Comparison of ENCODE assay signal across 13 cellular contexts in genomic region chr10:80158126-80158525, GRCh38. TPM values are rescaled to one million over a fixed set of nuclear protein-coding genes. Genes with fewer than 3 reads are reported as not detected.
DNase-seq lines count a peak whose midpoint lies in the region; ATAC-seq and TF ChIP-seq lines count a peak whose summit lies in the region.
"Had no signal": no experiment of that assay in that cellular context is flagged by ENCODE, and none has a peak within 500 bp of the region (broad histone marks: within the 10 kb centered on the region; RNA-seq: fewer than 3 reads in every experiment).

No MANE protein-coding gene starts in this region.

- no peak for TF ChIP-seq CTCF in activated CD8-positive, alpha-beta T cell treated with anti-CD3 and anti-CD28 coated beads for 36 hours (IDR thresholded peaks at IDR 0.05)
- no peak for TF ChIP-seq CTCF in coronary artery (IDR thresholded peaks at IDR 0.05)
- no peak for TF ChIP-seq CTCF in tibial nerve (IDR thresholded peaks at IDR 0.05)
- no peak for TF ChIP-seq CTCF in CD14-positive monocyte (IDR thresholded peaks at IDR 0.05)

- H3K4me3 Mint-ChIP-seq in activated CD8-positive, alpha-beta T cell treated with anti-CD3 and anti-CD28 coated beads for 36 hours, result no peak overlapping the region
- no peak overlapping the region for H3K4me3 Mint-ChIP-seq in activated CD8-positive, alpha-beta T cell treated with anti-CD3 and anti-CD28 coated beads, Interleukin-2, amount 10 ng/mL, durations not matched to agents 7 days and 5 days
- H3K4me3 Mint-ChIP-seq in naive thymus-derived CD4-positive, alpha-beta T cell, result peak overlapping the region in 1 of 10 donors; percentile 9
- H3K4me3 Mint-ChIP-seq in CD14-positive monocyte, result no peak overlapping the region

- TF ChIP-seq POLR2A in tibial nerve (IDR thresholded peaks at IDR 0.05), result no peak

- intact Hi-C loops in activated CD8-positive, alpha-beta T cell treated with anti-CD3 and anti-CD28 coated beads for 36 hours (cut with micrococcal nuclease), result no loop called here
- intact Hi-C loops in naive thymus-derived CD4-positive, alpha-beta T cell (cut with micrococcal nuclease), result no loop called here
- intact Hi-C loops in CD14-positive monocyte (cut with micrococcal nuclease), result loop anchor here in 1 of 2 donors (5.0 kb wide), 1 partner anchor 44 kb away; no protein-coding TSS in a partner anchor

- H3K4me3 ChIP-seq in coronary artery, result no peak overlapping the region
- H3K4me3 ChIP-seq in naive thymus-derived CD4-positive, alpha-beta T cell (ENCODE audit: low read length), result no peak overlapping the region
- no peak overlapping the region for H3K4me3 ChIP-seq in tibial nerve

- no peak for DNase-seq in activated CD8-positive, alpha-beta T cell treated with anti-CD3 and anti-CD28 coated beads for 36 hours
- no peak for DNase-seq in activated CD8-positive, alpha-beta T cell treated with anti-CD3 and anti-CD28 coated beads, Interleukin-2, amount 10 ng/mL, durations not matched to agents 7 days and 5 days
- DNase-seq in coronary artery (ENCODE audit: low spot score) (no peak), tibial nerve (ENCODE audit: low spot score in 2 of 2) (no peak), CD14-positive monocyte (ENCODE audit: low spot score) (no peak)
- no peak for DNase-seq in naive thymus-derived CD4-positive, alpha-beta T cell
- DNase-seq: activated CD8-positive, alpha-beta memory T cell treated with anti-CD3 and anti-CD28 coated beads, Interleukin-2, amount 50 U/mL, for 48 hours; NCI-H1092; stimulated activated CD4-positive, alpha-beta T cell treated with anti-CD3 and anti-CD28 coated beads, Interleukin-12 subunit alpha, Interleukin-12 subunit beta, amount 100 ng/mL, for 4 hours had no signal

- peak overlapping the region; percentile 86 to 95 for H3K27ac ChIP-seq in coronary artery
- H3K27ac ChIP-seq in naive thymus-derived CD4-positive, alpha-beta T cell (ENCODE audit: low read depth, low read length), result no peak overlapping the region
- peak overlapping the region in 3 of 4 donors; percentile 21 to 77 (median 71) for H3K27ac ChIP-seq in tibial nerve

- H3K27me3 ChIP-seq in naive thymus-derived CD4-positive, alpha-beta T cell (ENCODE audit: control insufficient read depth in 2 of 2, insufficient read depth in 2 of 2, low read length in 2 of 2), result no peaks in the 10 kb centered on the region
- no peaks in the 10 kb centered on the region for H3K27me3 ChIP-seq in tibial nerve

- H3K9me3 Mint-ChIP-seq in activated CD8-positive, alpha-beta T cell treated with anti-CD3 and anti-CD28 coated beads for 36 hours, result no peaks in the 10 kb centered on the region
- H3K9me3 Mint-ChIP-seq in activated CD8-positive, alpha-beta T cell treated with anti-CD3 and anti-CD28 coated beads, Interleukin-2, amount 10 ng/mL, durations not matched to agents 7 days and 5 days (ENCODE audit: insufficient read depth), result no peaks in the 10 kb centered on the region
- no peaks in the 10 kb centered on the region for H3K9me3 Mint-ChIP-seq in naive thymus-derived CD4-positive, alpha-beta T cell
- peaks cover 0 to 2% (median 0%) of the 10 kb centered on the region in 7 donors for H3K9me3 Mint-ChIP-seq in CD14-positive monocyte

- POLR2A ChIA-PET in activated CD8-positive, alpha-beta T cell treated with anti-CD3 and anti-CD28 coated beads for 36 hours (lab: Charles Lee), result interaction anchor here (0.6 kb wide), 1 partner anchor 27 kb away, joined by 3 read pairs; no protein-coding TSS in a partner anchor
- POLR2A ChIA-PET in activated CD8-positive, alpha-beta T cell treated with anti-CD3 and anti-CD28 coated beads, Interleukin-2, amount 10 ng/mL, durations not matched to agents 7 days and 5 days (lab: Charles Lee), result no interaction called here
- POLR2A ChIA-PET in naive thymus-derived CD4-positive, alpha-beta T cell (lab: Charles Lee), result interaction anchor here (1.0 kb wide), 1 partner anchor 30 kb away, joined by 3 read pairs; no protein-coding TSS in a partner anchor

- H3K36me3 ChIP-seq in naive thymus-derived CD4-positive, alpha-beta T cell (ENCODE audit: control insufficient read depth in 2 of 3, insufficient read depth in 3 of 3, low read length in 3 of 3), result peaks cover 10 to 100% (median 47%) of the 10 kb centered on the region in 3 experiments
- peaks cover 0 to 93% (median 25%) of the 10 kb centered on the region in 3 donors for H3K36me3 ChIP-seq in tibial nerve

- no peak for TF ChIP-seq EP300 in tibial nerve (IDR thresholded peaks at IDR 0.05)

- H3K9me3 ChIP-seq in naive thymus-derived CD4-positive, alpha-beta T cell (ENCODE audit: control insufficient read depth in 2 of 3, low read length in 3 of 3), result no peaks in the 10 kb centered on the region
- no peaks in the 10 kb centered on the region for H3K9me3 ChIP-seq in tibial nerve

- CTCF ChIA-PET in activated CD8-positive, alpha-beta T cell treated with anti-CD3 and anti-CD28 coated beads for 36 hours (lab: Charles Lee), result interaction anchor here (1.4 kb wide), 1 partner anchor 11 kb away, joined by 3 read pairs; no protein-coding TSS in a partner anchor
- CTCF ChIA-PET in activated CD8-positive, alpha-beta T cell treated with anti-CD3 and anti-CD28 coated beads, Interleukin-2, amount 10 ng/mL, durations not matched to agents 7 days and 5 days (lab: Charles Lee), result interaction anchor here (0.9 kb wide), 1 partner anchor 220 kb away, joined by 5 read pairs; no protein-coding TSS in a partner anchor
- CTCF ChIA-PET in naive thymus-derived CD4-positive, alpha-beta T cell (lab: Charles Lee), result interaction anchor here (1.1 kb wide), 1 partner anchor 64 kb away, joined by 3 read pairs; no protein-coding TSS in a partner anchor

- H3K36me3 Mint-ChIP-seq in activated CD8-positive, alpha-beta T cell treated with anti-CD3 and anti-CD28 coated beads for 36 hours (ENCODE audit: low read depth), result peaks cover 81% of the 10 kb centered on the region
- H3K36me3 Mint-ChIP-seq in activated CD8-positive, alpha-beta T cell treated with anti-CD3 and anti-CD28 coated beads, Interleukin-2, amount 10 ng/mL, durations not matched to agents 7 days and 5 days (ENCODE audit: low read depth), result peaks cover 87% of the 10 kb centered on the region
- H3K36me3 Mint-ChIP-seq in naive thymus-derived CD4-positive, alpha-beta T cell, result peaks cover 25 to 80% (median 50%) of the 10 kb centered on the region in 5 donors
- H3K36me3 Mint-ChIP-seq in CD14-positive monocyte, result peaks cover 99 to 100% of the 10 kb centered on the region in 2 donors

- WGBS in tibial nerve, 2 donors, result 71 to 73% methylated on average over 5 of the region's 5 CpGs

- no peaks in the 10 kb centered on the region for H3K4me1 ChIP-seq in naive thymus-derived CD4-positive, alpha-beta T cell (ENCODE audit: control insufficient read depth in 2 of 2, insufficient read depth in 2 of 2, low read length in 2 of 2)
- H3K4me1 ChIP-seq in tibial nerve, result peaks cover 0 to 78% (median 18%) of the 10 kb centered on the region in 4 donors

- H3K27me3 Mint-ChIP-seq in activated CD8-positive, alpha-beta T cell treated with anti-CD3 and anti-CD28 coated beads for 36 hours, result no peaks in the 10 kb centered on the region
- H3K27me3 Mint-ChIP-seq in activated CD8-positive, alpha-beta T cell treated with anti-CD3 and anti-CD28 coated beads, Interleukin-2, amount 10 ng/mL, durations not matched to agents 7 days and 5 days (ENCODE audit: low read depth), result no peaks in the 10 kb centered on the region
- no peaks in the 10 kb centered on the region for H3K27me3 Mint-ChIP-seq in naive thymus-derived CD4-positive, alpha-beta T cell
- no peaks in the 10 kb centered on the region for H3K27me3 Mint-ChIP-seq in CD14-positive monocyte (ENCODE audit: low read depth in 3 of 3)

- no peak for ATAC-seq in activated CD8-positive, alpha-beta T cell treated with anti-CD3 and anti-CD28 coated beads for 36 hours
- no peak for ATAC-seq in activated CD8-positive, alpha-beta T cell treated with anti-CD3 and anti-CD28 coated beads, Interleukin-2, amount 10 ng/mL, durations not matched to agents 7 days and 5 days
- ATAC-seq in naive thymus-derived CD4-positive, alpha-beta T cell, result no peak
- ATAC-seq in HG02981 (IDR thresholded peaks at IDR 0.05; ENCODE audit: unreplicated experiment) (no peak), esophagus mucosa (no peak)

- peak overlapping the region; percentile 47 for H3K27ac Mint-ChIP-seq in activated CD8-positive, alpha-beta T cell treated with anti-CD3 and anti-CD28 coated beads for 36 hours
- H3K27ac Mint-ChIP-seq in activated CD8-positive, alpha-beta T cell treated with anti-CD3 and anti-CD28 coated beads, Interleukin-2, amount 10 ng/mL, durations not matched to agents 7 days and 5 days, result no peak overlapping the region
- peak overlapping the region in 6 of 9 donors; percentile 32 to 59 (median 48) for H3K27ac Mint-ChIP-seq in naive thymus-derived CD4-positive, alpha-beta T cell
- H3K27ac Mint-ChIP-seq in CD14-positive monocyte, result peak overlapping the region in 2 of 7 donors; percentile 58 to 70

- H3K4me1 Mint-ChIP-seq in activated CD8-positive, alpha-beta T cell treated with anti-CD3 and anti-CD28 coated beads for 36 hours (ENCODE audit: low read depth), result peaks cover 10% of the 10 kb centered on the region
- peaks cover 10% of the 10 kb centered on the region for H3K4me1 Mint-ChIP-seq in activated CD8-positive, alpha-beta T cell treated with anti-CD3 and anti-CD28 coated beads, Interleukin-2, amount 10 ng/mL, durations not matched to agents 7 days and 5 days (ENCODE audit: low read depth)
- H3K4me1 Mint-ChIP-seq in naive thymus-derived CD4-positive, alpha-beta T cell, result peaks cover 0 to 33% (median 3%) of the 10 kb centered on the region in 7 donors
- H3K4me1 Mint-ChIP-seq in CD14-positive monocyte, result peaks cover 27% of the 10 kb centered on the region

RNA-seq across cellular contexts. Expression of gene PLAC9, which starts 25.6 kb away (rescaled TPM):
- total RNA-seq in activated CD8-positive, alpha-beta T cell treated with anti-CD3 and anti-CD28 coated beads for 36 hours, result not detected
- not detected for total RNA-seq in activated CD8-positive, alpha-beta T cell treated with anti-CD3 and anti-CD28 coated beads, Interleukin-2, amount 10 ng/mL, durations not matched to agents 7 days and 5 days
- total RNA-seq in naive thymus-derived CD4-positive, alpha-beta T cell, result not detected
- polyA plus RNA-seq in naive thymus-derived CD4-positive, alpha-beta T cell, result not detected
- 100 to 1,000 TPM in 3 of 4 donors, 10 to 100 TPM in 1; 63.3 to 199 (median 140) TPM for total RNA-seq in tibial nerve
- total RNA-seq in esophagus mucosa, result 5.0 TPM
- polyA plus RNA-seq in CD14-positive monocyte, result not detected
- total RNA-seq: H4; T-helper 2 cell treated with Interferon-gamma antibody and Interleukin-4, amounts not matched to agents 100 ng/mL and 5 ng/mL, for 36 hours had no signal

RNA-seq across cellular contexts. Expression of gene ANXA11, which starts 47.2 kb away (rescaled TPM):
- total RNA-seq in activated CD8-positive, alpha-beta T cell treated with anti-CD3 and anti-CD28 coated beads for 36 hours, result 100 to 1,000 TPM; 226 to 238 TPM
- total RNA-seq in activated CD8-positive, alpha-beta T cell treated with anti-CD3 and anti-CD28 coated beads, Interleukin-2, amount 10 ng/mL, durations not matched to agents 7 days and 5 days, result 100 to 1,000 TPM; 249 to 277 TPM
- total RNA-seq in naive thymus-derived CD4-positive, alpha-beta T cell, result 100 to 1,000 TPM; 189 to 247 (median 231) TPM
- 100 to 1,000 TPM; 212 to 278 TPM for polyA plus RNA-seq in naive thymus-derived CD4-positive, alpha-beta T cell
- total RNA-seq in tibial nerve, result 100 to 1,000 TPM in 3 of 4 donors, 10 to 100 TPM in 1; 99.8 to 128 (median 113) TPM
- 261 TPM for total RNA-seq in esophagus mucosa
- polyA plus RNA-seq in CD14-positive monocyte, result 100 to 1,000 TPM; 134 to 174 TPM

Comparison
In these comparisons a context has a peak if more than half of its experiments do, and no peak if none do; other contexts are left out.
1. RNA of gene PLAC9, which starts 25.6 kb away (total RNA-seq): 63.3 to 199 TPM in tibial nerve; 5.0 TPM in esophagus mucosa (single experiment), not detected in activated CD8-positive, alpha-beta T cell treated with anti-CD3 and anti-CD28 coated beads for 36 hours, not detected in activated CD8-positive, alpha-beta T cell treated with anti-CD3 and anti-CD28 coated beads, Interleukin-2, amount 10 ng/mL, durations not matched to agents 7 days and 5 days and not detected in naive thymus-derived CD4-positive, alpha-beta T cell; every median in the first group is over 10 times any median in the second.